5 cellular contexts compared by ENCODE assay signal in the genomic region with DNA sequence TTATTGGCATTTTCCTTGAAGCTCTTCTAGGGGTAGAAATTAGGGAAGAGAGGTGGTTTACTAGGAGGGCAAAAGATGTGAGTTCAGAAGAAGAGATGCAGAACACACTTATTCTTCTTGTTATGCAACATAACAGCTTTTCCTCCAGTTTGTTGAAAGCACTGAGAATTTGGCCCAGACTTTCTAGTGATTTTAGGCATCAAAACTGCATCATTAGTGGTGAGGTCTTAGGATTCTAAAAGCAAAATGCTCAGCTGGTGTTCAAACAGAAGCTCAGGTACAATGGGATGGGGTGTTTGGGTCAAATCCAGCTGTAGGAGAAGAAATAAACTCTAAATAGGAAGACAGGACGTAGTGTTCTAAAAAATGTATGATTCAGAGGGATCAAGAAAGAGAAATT.
"Had no signal": no experiment of that assay in that cellular context is flagged by ENCODE, and none has a peak within 500 bp of the region (broad histone marks: within the 10 kb centered on the region; RNA-seq: fewer than 3 reads in every experiment).

No MANE protein-coding gene starts in this region.

- DNase-seq: H9, HCEC 1CT, IMR-90 had no signal

- H3K4me3 ChIP-seq: GM23338, K562 had no signal

- H3K27ac Mint-ChIP-seq: GM23338, H9 had no signal

- H3K4me1 Mint-ChIP-seq: GM23338, H9 had no signal

- H3K4me3 Mint-ChIP-seq: GM23338, H9 had no signal
